In the genomic region with DNA sequence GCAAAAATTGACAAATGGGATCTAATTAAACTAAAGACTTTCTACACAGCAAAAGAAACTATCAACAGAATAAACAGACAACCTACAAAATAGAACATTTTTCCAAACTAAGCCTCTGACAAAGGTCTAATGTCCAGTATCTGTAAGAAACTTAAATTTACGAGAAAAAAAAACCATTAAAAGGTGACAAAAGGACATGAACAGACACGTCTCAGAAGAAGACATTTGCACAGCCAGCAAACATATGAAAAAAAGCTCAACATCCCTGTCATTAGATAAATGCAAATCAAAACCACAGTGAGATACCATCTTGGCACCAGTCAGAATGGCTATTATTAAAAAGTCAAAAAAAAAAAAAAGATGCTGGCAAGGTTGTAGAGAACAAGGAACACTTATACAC, we compare ENCODE assay signal across 6 cellular contexts.
"Had no signal": no experiment of that assay in that cellular context is flagged by ENCODE, and none has a peak within 500 bp of the region (broad histone marks: within the 10 kb centered on the region; RNA-seq: fewer than 3 reads in every experiment).

No MANE protein-coding gene starts in this region.

- DNase-seq: GM23248, GOT3, H7, IMR-90 had no signal

- ATAC-seq: HCT116, K562 had no signal
